In the genomic region with DNA sequence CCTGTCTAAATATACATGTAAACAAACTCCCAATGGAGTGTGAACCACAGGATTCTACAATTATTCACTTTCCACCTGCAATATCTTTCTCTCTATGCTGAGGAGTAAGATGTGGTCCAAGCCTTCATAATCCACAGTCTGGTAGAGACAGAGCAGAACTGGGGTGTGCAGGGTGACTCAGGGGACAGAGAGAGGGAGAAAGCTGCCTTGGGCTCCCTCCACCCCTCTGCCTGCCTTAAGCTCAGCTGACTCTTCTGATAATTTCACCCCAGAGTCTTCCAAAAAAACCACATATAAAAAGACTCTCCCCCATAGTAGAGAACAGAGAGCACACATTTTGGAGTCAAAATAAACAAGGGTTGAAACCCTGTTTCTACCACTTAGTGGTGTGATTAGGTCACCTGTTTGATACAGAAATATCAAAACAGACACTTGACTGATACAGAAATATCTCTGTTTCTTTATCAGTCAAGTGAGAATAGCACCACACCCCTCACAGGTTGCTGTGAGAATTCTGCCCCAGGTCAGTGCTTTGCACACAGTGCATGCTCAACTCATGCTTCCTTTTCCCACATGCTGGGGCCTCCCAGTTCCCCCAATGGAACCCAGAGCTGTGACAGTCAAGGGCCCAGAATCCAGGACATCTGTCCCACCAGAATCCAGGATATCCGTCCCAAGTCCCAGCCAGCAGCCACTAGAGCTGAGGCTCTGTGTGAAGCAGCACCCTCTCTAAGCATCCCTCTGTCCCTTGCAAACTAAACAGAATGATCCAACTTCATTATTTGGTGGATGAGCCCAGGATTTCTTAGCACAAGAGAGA, we compare ENCODE assay signal across 8 cellular contexts.
DNase-seq lines count a peak whose midpoint lies in the region; ATAC-seq lines count a peak whose summit lies in the region.

No MANE protein-coding gene starts in this region.

- H3K27ac Mint-ChIP-seq in activated naive CD8-positive, alpha-beta T cell, result peak overlapping the region; percentile 89
- peak overlapping the region; percentile 97 to 99 for H3K27ac Mint-ChIP-seq in stimulated activated naive CD8-positive, alpha-beta T cell treated with anti-CD3 and anti-CD28 coated beads, Interleukin-15, amount 100 ng/mL, for 72 hours

- DNase-seq in activated T-cell treated with anti-CD3 and anti-CD28 coated beads for 48 hours (ENCODE audit: low read depth) (peak; percentile 19), activated T-cell treated with anti-CD3 and anti-CD28 coated beads for 4 hours (no peak), NCI-H524 (lab: John Stamatoyannopoulos, UW) (no peak), epidermal melanocyte (ENCODE audit: insufficient read length, low spot score) (no peak), DMS 273 (lab: John Stamatoyannopoulos, UW; ENCODE audit: unreplicated experiment) (no peak)
- peak; percentile 26 to 58 for DNase-seq in stimulated activated naive CD8-positive, alpha-beta T cell treated with anti-CD3 and anti-CD28 coated beads, Interleukin-15, amount 100 ng/mL, for 72 hours

- H3K9me3 Mint-ChIP-seq in activated naive CD8-positive, alpha-beta T cell (ENCODE audit: low read depth), result no peaks in the 10 kb centered on the region
- H3K9me3 Mint-ChIP-seq in stimulated activated naive CD8-positive, alpha-beta T cell treated with anti-CD3 and anti-CD28 coated beads, Interleukin-15, amount 100 ng/mL, for 72 hours, result no peaks in the 10 kb centered on the region

- H3K27me3 Mint-ChIP-seq in activated naive CD8-positive, alpha-beta T cell, result no peaks in the 10 kb centered on the region
- no peaks in the 10 kb centered on the region for H3K27me3 Mint-ChIP-seq in stimulated activated naive CD8-positive, alpha-beta T cell treated with anti-CD3 and anti-CD28 coated beads, Interleukin-15, amount 100 ng/mL, for 72 hours

- peaks cover 3% of the 10 kb centered on the region for H3K36me3 Mint-ChIP-seq in activated naive CD8-positive, alpha-beta T cell

- H3K4me3 Mint-ChIP-seq in activated naive CD8-positive, alpha-beta T cell, result peak overlapping the region; percentile 74
- peak overlapping the region; percentile 74 to 86 for H3K4me3 Mint-ChIP-seq in stimulated activated naive CD8-positive, alpha-beta T cell treated with anti-CD3 and anti-CD28 coated beads, Interleukin-15, amount 100 ng/mL, for 72 hours

- peak; percentile 45 for ATAC-seq in HG03354 (IDR thresholded peaks at IDR 0.05; ENCODE audit: poor library complexity, severe bottlenecking, unreplicated experiment)
- peak; percentile 82 for ATAC-seq in stimulated activated naive CD8-positive, alpha-beta T cell treated with anti-CD3 and anti-CD28 coated beads, Interleukin-15, amount 100 ng/mL, for 72 hours

- peaks cover 76% of the 10 kb centered on the region for H3K4me1 Mint-ChIP-seq in activated naive CD8-positive, alpha-beta T cell (ENCODE audit: low read depth)
- H3K4me1 Mint-ChIP-seq in stimulated activated naive CD8-positive, alpha-beta T cell treated with anti-CD3 and anti-CD28 coated beads, Interleukin-15, amount 100 ng/mL, for 72 hours, result peaks cover 73% of the 10 kb centered on the region

Comparison
In these comparisons a context has a peak if more than half of its experiments do, and no peak if none do; other contexts are left out.
1. DNase-seq: peak in activated T-cell treated with anti-CD3 and anti-CD28 coated beads for 48 hours (single experiment) and stimulated activated naive CD8-positive, alpha-beta T cell treated with anti-CD3 and anti-CD28 coated beads, Interleukin-15, amount 100 ng/mL, for 72 hours (2 of 2); none in activated T-cell treated with anti-CD3 and anti-CD28 coated beads for 4 hours (single experiment), NCI-H524 (0 of 2), epidermal melanocyte (single experiment) and DMS 273 (single experiment).